ENCODE assay signal across 1 cellular context in genomic region chr20:58574014-58574413, GRCh38.
TF ChIP-seq lines count a peak whose summit lies in the region.

No MANE protein-coding gene starts in this region.

TF ChIP-seq in IMR-90, 13 proteins besides CTCF, POLR2A, EP300 and RAD21:
- TF ChIP-seq ELK1 (IDR thresholded peaks at IDR 0.05; ENCODE audit: borderline replicate concordance, low read depth, low read length) (no peak), CEBPB (IDR thresholded peaks at IDR 0.05; ENCODE audit: low read depth, low read length) (no peak), USF2 (IDR thresholded peaks at IDR 0.05; ENCODE audit: low read depth, low read length) (no peak), MAFK (IDR thresholded peaks at IDR 0.05; ENCODE audit: low read depth, low read length) (no peak), RCOR1 (IDR thresholded peaks at IDR 0.05; ENCODE audit: insufficient replicate concordance, low read length) (no peak), FOS (IDR thresholded peaks at IDR 0.05; ENCODE audit: low read depth, low read length) (no peak), SMC3 (IDR thresholded peaks at IDR 0.05; ENCODE audit: low read depth, low read length) (no peak)
